8 cellular contexts compared by ENCODE assay signal in the genomic region with DNA sequence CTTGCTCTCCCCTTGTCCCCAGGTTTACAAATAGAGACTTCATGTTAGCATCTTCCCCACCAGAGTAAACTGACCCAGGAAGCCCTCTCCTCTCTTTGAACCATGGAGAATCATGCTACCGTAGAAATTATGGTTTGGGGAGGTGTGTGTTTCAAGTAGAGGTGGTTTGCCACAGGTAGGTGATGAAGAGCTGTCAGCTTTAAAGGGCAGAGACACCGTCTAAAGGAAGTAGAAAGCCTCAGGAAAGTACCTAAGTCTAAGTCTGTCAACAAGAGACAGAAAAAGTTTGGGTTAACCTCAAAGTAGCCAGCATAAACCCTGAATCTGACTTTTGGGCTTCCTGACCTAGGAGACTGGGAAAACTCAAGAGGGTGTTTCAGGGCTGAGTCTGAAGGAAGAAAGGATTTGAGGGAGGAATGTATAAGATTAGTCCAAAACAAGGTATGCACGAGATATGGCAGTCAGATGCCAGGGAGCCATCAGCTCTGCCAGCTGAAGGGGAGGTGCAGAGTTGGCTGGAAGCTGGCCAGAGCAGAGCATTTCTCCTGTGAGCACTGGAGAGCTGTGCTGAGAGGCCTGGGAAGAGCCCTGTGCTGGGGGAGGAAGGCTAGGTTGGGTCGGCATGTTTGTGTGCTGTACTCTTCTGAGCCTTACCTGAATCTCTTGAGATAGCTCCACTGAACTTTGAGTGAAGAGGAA. TPM values are rescaled to one million over a fixed set of nuclear protein-coding genes. Genes with fewer than 3 reads are reported as not detected.
DNase-seq lines count a peak whose midpoint lies in the region; ATAC-seq and TF ChIP-seq lines count a peak whose summit lies in the region.

No MANE protein-coding gene starts in this region.

- no peaks in the 10 kb centered on the region for H3K36me3 ChIP-seq in Peyer's patch
- no peaks in the 10 kb centered on the region for H3K36me3 ChIP-seq in mucosa of descending colon (ENCODE audit: low read depth)

- no peaks in the 10 kb centered on the region for H3K36me3 Mint-ChIP-seq in chondrocyte (ENCODE audit: low read depth)

- H3K9me3 Mint-ChIP-seq in chondrocyte (ENCODE audit: low read depth) = no peaks in the 10 kb centered on the region

- intact Hi-C loops in mucosa of descending colon (cut with DNase I, micrococcal nuclease) = no loop called here

- peak; percentile 49 for DNase-seq in D341Med (ENCODE audit: low spot score)
- peak; percentile 49 for DNase-seq in H4 (ENCODE audit: low spot score)
- peak in 2 of 3 donors; percentile 67 to 75 for DNase-seq in Peyer's patch
- DNase-seq in chondrocyte (ENCODE audit: low spot score) = no peak
- peak; percentile 76 to 82 (median 80) for DNase-seq in mucosa of descending colon
- no peak for DNase-seq in Ammon's horn (ENCODE audit: low spot score)
- DNase-seq in NCI-H1436 (lab: John Stamatoyannopoulos, UW) = no peak

- ATAC-seq in mucosa of descending colon (peak; percentile 2), GM21360 (IDR thresholded peaks at IDR 0.05; ENCODE audit: unreplicated experiment) (no peak)

- H3K4me3 Mint-ChIP-seq in chondrocyte (ENCODE audit: unreplicated experiment) = no peak overlapping the region

- peak overlapping the region; percentile 97 to 100 (median 98) for H3K27ac ChIP-seq in Peyer's patch

- TF ChIP-seq POLR2A in Peyer's patch (IDR thresholded peaks at IDR 0.05) = peak in 1 of 2 donors; percentile 4

- H3K4me1 Mint-ChIP-seq in chondrocyte (ENCODE audit: low read depth) = peaks cover 84% of the 10 kb centered on the region

- H3K4me3 ChIP-seq in Peyer's patch (peak overlapping the region in 3 of 4 donors; percentile 18 to 60 (median 55)), mucosa of descending colon (no peak overlapping the region)

- TF ChIP-seq CTCF in Peyer's patch (IDR thresholded peaks at IDR 0.05) (no peak), chondrocyte (IDR thresholded peaks at IDR 0.05) (no peak), mucosa of descending colon (IDR thresholded peaks at IDR 0.05) (no peak)

- no peaks in the 10 kb centered on the region for H3K9me3 ChIP-seq in Peyer's patch
- H3K9me3 ChIP-seq in mucosa of descending colon = no peaks in the 10 kb centered on the region

- H3K4me1 ChIP-seq in Peyer's patch = peaks cover 20 to 88% (median 64%) of the 10 kb centered on the region in 4 donors
- peaks cover 72% of the 10 kb centered on the region for H3K4me1 ChIP-seq in mucosa of descending colon (ENCODE audit: low read depth)

- H3K27ac Mint-ChIP-seq in chondrocyte (ENCODE audit: unreplicated experiment) = peak overlapping the region; percentile 100

- no peaks in the 10 kb centered on the region for H3K27me3 ChIP-seq in Peyer's patch

- H3K27me3 Mint-ChIP-seq in chondrocyte (ENCODE audit: low read depth) = no peaks in the 10 kb centered on the region

RNA-seq across cellular contexts. Expression of a gene that starts 14.3 kb away (rescaled TPM):
- total RNA-seq in H4 (2014; rRNA removed; shearing (Covaris generic)) = 0.80 and 1.1 TPM in 2 replicates
- total RNA-seq in Peyer's patch = 10 to 100 TPM in 3 of 4 donors, 1 to 10 TPM in 1; 2.3 to 28.9 (median 15.3) TPM
- total RNA-seq in chondrocyte = 3.6 to 5.7 TPM (median 5.1 TPM) in 3 replicates
- total RNA-seq in mucosa of descending colon = 10 to 100 TPM in 2 of 3 donors, 1 to 10 TPM in 1; 3.4 to 37.1 (median 10.2) TPM

RNA-seq across cellular contexts. Expression of a gene that starts 15.9 kb away (rescaled TPM):
- total RNA-seq in H4 (2014; rRNA removed; shearing (Covaris generic)) = 95.2 and 98.6 TPM in 2 replicates
- total RNA-seq in Peyer's patch (100 to 1,000 TPM; 102 to 154 (median 140) TPM), chondrocyte (211 to 264 TPM (median 255 TPM) in 3 replicates), mucosa of descending colon (100 to 1,000 TPM; 221 to 258 (median 236) TPM)

RNA-seq across cellular contexts. Expression of a gene that starts 47.9 kb away (rescaled TPM):
- not detected in 2 replicates for total RNA-seq in H4 (2014; rRNA removed; shearing (Covaris generic))
- total RNA-seq in Peyer's patch (not detected), chondrocyte (1.2 TPM in 1 of 3 replicates, not detected in the others), mucosa of descending colon (not detected)

RNA-seq across cellular contexts. Expression of a gene that starts 55.6 kb away (rescaled TPM):
- total RNA-seq in H4 (2014; rRNA removed; shearing (Covaris generic)) = 27.5 and 28.6 TPM in 2 replicates
- total RNA-seq in Peyer's patch (10 to 100 TPM in 2 of 4 donors, 1 to 10 TPM in 2; 1.4 to 11.6 (median 9.6) TPM), chondrocyte (3.6 to 9.1 TPM (median 8.2 TPM) in 3 replicates), mucosa of descending colon (10 to 100 TPM in 1 of 3 donors, 1 to 10 TPM in 2; 3.4 to 11.0 (median 8.8) TPM)

Comparison
In these comparisons a context has a peak if more than half of its experiments do, and no peak if none do; other contexts are left out.
1. DNase-seq: peak in D341Med (single experiment), H4 (single experiment), Peyer's patch (2 of 3) and mucosa of descending colon (3 of 3); none in chondrocyte (single experiment), Ammon's horn (single experiment) and NCI-H1436 (single experiment).